ENCODE assay signal across 12 cellular contexts in genomic region chr16:49019081-49019633, GRCh38.
DNase-seq lines count a peak whose midpoint lies in the region.
"Had no signal": no experiment of that assay in that cellular context is flagged by ENCODE, and none has a peak within 500 bp of the region (broad histone marks: within the 10 kb centered on the region; RNA-seq: fewer than 3 reads in every experiment).

No MANE protein-coding gene starts in this region.

- DNase-seq in COR-L47 (lab: John Stamatoyannopoulos, UW) (peak; percentile 63), NCI-H1092 treated with DMSO at 0.1 percent for 48 hours (lab: John Stamatoyannopoulos, UW) (peak; percentile 41), astrocyte of the hippocampus (ENCODE audit: low read depth, low spot score) (peak; percentile 61), left kidney (ENCODE audit: low read depth, low spot score) (peak; percentile 94), D341Med (ENCODE audit: low spot score) (no peak), epidermal melanocyte (ENCODE audit: insufficient read length, low spot score) (no peak)
- no peak for DNase-seq in stimulated activated CD4-positive, alpha-beta T cell treated with anti-CD3 and anti-CD28 coated beads, Interleukin-15, amount 100 ng/mL, for 24 hours
- DNase-seq in stimulated activated CD4-positive, alpha-beta T cell treated with anti-CD3 and anti-CD28 coated beads, Interleukin-2, amount 100 ng/mL, for 24 hours, result no peak
- DNase-seq: PC-9, right cardiac atrium, T1000, transverse colon had no signal

Comparison
In these comparisons a context has a peak if more than half of its experiments do, and no peak if none do; other contexts are left out.
1. DNase-seq: peak in COR-L47 (single experiment), NCI-H1092 treated with DMSO at 0.1 percent for 48 hours (single experiment), astrocyte of the hippocampus (single experiment) and left kidney (single experiment); none in D341Med (single experiment), epidermal melanocyte (single experiment), stimulated activated CD4-positive, alpha-beta T cell treated with anti-CD3 and anti-CD28 coated beads, Interleukin-15, amount 100 ng/mL, for 24 hours (single experiment) and stimulated activated CD4-positive, alpha-beta T cell treated with anti-CD3 and anti-CD28 coated beads, Interleukin-2, amount 100 ng/mL, for 24 hours (0 of 2).